Comparison of ENCODE assay signal across 9 cellular contexts in the genomic region with DNA sequence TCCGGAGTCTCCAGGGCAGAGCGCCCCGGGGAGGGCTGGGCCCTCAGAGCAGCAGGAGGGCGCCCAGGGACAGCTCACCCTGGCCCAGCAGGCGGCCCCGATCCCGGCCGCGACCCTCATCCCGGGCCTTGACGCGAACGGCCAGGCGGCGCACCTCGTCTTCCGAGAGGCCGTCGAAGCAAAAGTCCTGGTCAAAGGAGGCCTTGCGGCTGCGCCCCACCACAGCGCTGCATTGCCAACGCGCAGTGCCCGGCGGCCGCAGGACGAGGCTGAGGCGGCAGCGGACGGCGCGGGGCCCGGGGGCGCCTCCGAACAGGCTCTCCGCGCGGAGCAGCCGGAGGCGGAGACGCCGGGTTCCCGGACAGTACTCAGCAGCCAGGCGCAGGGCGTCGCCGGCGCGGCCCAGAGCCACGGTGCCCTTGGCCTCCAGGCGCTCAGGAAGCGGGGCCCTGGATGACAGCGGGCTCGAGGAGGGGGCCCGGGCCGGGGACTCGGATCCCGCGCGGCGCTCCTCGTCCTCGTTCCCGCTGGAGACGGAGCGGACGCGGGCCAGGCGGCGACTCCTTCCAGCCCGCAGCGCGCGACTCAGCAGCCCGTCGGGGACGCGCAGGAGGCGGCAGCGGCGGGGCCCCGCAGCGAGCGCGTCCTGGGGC. TPM values are rescaled to one million over a fixed set of nuclear protein-coding genes. Genes with fewer than 3 reads are reported as not detected.
DNase-seq lines count a peak whose midpoint lies in the region; ATAC-seq, FAIRE-seq and TF ChIP-seq lines count a peak whose summit lies in the region.
"Had no signal": no experiment of that assay in that cellular context is flagged by ENCODE, and none has a peak within 500 bp of the region (broad histone marks: within the 10 kb centered on the region; RNA-seq: fewer than 3 reads in every experiment).

No MANE protein-coding gene starts in this region.

- H3K4me1 Mint-ChIP-seq in activated CD8-positive, alpha-beta T cell treated with anti-CD3 and anti-CD28 coated beads, Interleukin-2, amount 10 ng/mL, durations not matched to agents 7 days and 5 days (ENCODE audit: low read depth): peaks cover 12% of the 10 kb centered on the region

- ATAC-seq in activated CD8-positive, alpha-beta T cell treated with anti-CD3 and anti-CD28 coated beads, Interleukin-2, amount 10 ng/mL, durations not matched to agents 7 days and 5 days: peak; percentile 34

- no peak overlapping the region for H3K4me3 Mint-ChIP-seq in activated CD8-positive, alpha-beta T cell treated with anti-CD3 and anti-CD28 coated beads, Interleukin-2, amount 10 ng/mL, durations not matched to agents 7 days and 5 days

- no peaks in the 10 kb centered on the region for H3K36me3 ChIP-seq in iPS-15b (ENCODE audit: control insufficient read depth, insufficient read depth, low read length)

- peaks cover 81% of the 10 kb centered on the region for H3K27me3 Mint-ChIP-seq in activated CD8-positive, alpha-beta T cell treated with anti-CD3 and anti-CD28 coated beads, Interleukin-2, amount 10 ng/mL, durations not matched to agents 7 days and 5 days (ENCODE audit: low read depth)

- no peaks in the 10 kb centered on the region for H3K9me3 Mint-ChIP-seq in activated CD8-positive, alpha-beta T cell treated with anti-CD3 and anti-CD28 coated beads, Interleukin-2, amount 10 ng/mL, durations not matched to agents 7 days and 5 days (ENCODE audit: insufficient read depth)

- H3K9ac ChIP-seq in iPS-15b (ENCODE audit: low read depth, low read length): no peak overlapping the region

- CTCF ChIA-PET in HEK293T (lab: Yijun Ruan, JAX): no interaction called here
- CTCF ChIA-PET in activated CD8-positive, alpha-beta T cell treated with anti-CD3 and anti-CD28 coated beads, Interleukin-2, amount 10 ng/mL, durations not matched to agents 7 days and 5 days (lab: Charles Lee): interaction anchor here (1.0 to 1.4 kb wide), 2 partner anchors 24 to 38 kb away, joined by 3 to 4 read pairs; no protein-coding TSS in a partner anchor

- POLR2A ChIA-PET in HEK293T (lab: Yijun Ruan, JAX): no interaction called here
- POLR2A ChIA-PET in activated CD8-positive, alpha-beta T cell treated with anti-CD3 and anti-CD28 coated beads, Interleukin-2, amount 10 ng/mL, durations not matched to agents 7 days and 5 days (lab: Charles Lee): no interaction called here

- peaks cover 63% of the 10 kb centered on the region for H3K27me3 ChIP-seq in iPS-15b (ENCODE audit: control insufficient read depth, insufficient read depth, low read length)

- no peaks in the 10 kb centered on the region for H3K4me1 ChIP-seq in iPS-15b (ENCODE audit: control insufficient read depth, insufficient read depth, low read length)

- H3K36me3 Mint-ChIP-seq in activated CD8-positive, alpha-beta T cell treated with anti-CD3 and anti-CD28 coated beads, Interleukin-2, amount 10 ng/mL, durations not matched to agents 7 days and 5 days (ENCODE audit: low read depth): no peaks in the 10 kb centered on the region

- no peaks in the 10 kb centered on the region for H3K9me3 ChIP-seq in iPS-15b (ENCODE audit: control insufficient read depth, insufficient read depth, low read length)

- H3K27ac Mint-ChIP-seq in activated CD8-positive, alpha-beta T cell treated with anti-CD3 and anti-CD28 coated beads, Interleukin-2, amount 10 ng/mL, durations not matched to agents 7 days and 5 days: no peak overlapping the region

- DNase-seq in HEK293T (ENCODE audit: extremely low spot score): peak; percentile 12
- no peak for DNase-seq in activated CD8-positive, alpha-beta T cell treated with anti-CD3 and anti-CD28 coated beads, Interleukin-2, amount 10 ng/mL, durations not matched to agents 7 days and 5 days
- DNase-seq in skeletal muscle cell (ENCODE audit: low read depth): no peak
- no peak for DNase-seq in NCI-H1436 (lab: John Stamatoyannopoulos, UW)
- no peak for DNase-seq in stimulated activated CD4-positive, alpha-beta T cell treated with anti-CD3 and anti-CD28 coated beads, Interleukin-12 subunit alpha, Interleukin-12 subunit beta, amount 100 ng/mL, for 4 hours
- no peak for DNase-seq in GM19239 (ENCODE audit: insufficient read length, low spot score)
- DNase-seq in dedifferentiated amniotic fluid mesenchymal stem cell (ENCODE audit: extremely low spot score): no peak

- H3K4me3 ChIP-seq in iPS-15b (ENCODE audit: low read depth, low read length) (peak overlapping the region; percentile 38), skeletal muscle cell (ENCODE audit: low read depth, low read length) (peak overlapping the region; percentile 29)

- no peak for FAIRE-seq in GM19239 (lab: Jason Lieb, UNC)
- FAIRE-seq: GM12891 had no signal

TF ChIP-seq in HEK293T, 16 proteins besides CTCF, POLR2A, EP300 and RAD21:
- TF ChIP-seq L3MBTL2 (conservative IDR thresholded peaks at IDR 0.05) (peak; percentile 49), SP1 (IDR thresholded peaks at IDR 0.05) (no peak)
TF ChIP-seq in HEK293T: peak in this region for 1.

RNA-seq across cellular contexts. Expression of gene C2CD4B, which starts 1.1 kb away (rescaled TPM):
- total RNA-seq in activated CD8-positive, alpha-beta T cell treated with anti-CD3 and anti-CD28 coated beads, Interleukin-2, amount 10 ng/mL, durations not matched to agents 7 days and 5 days: not detected
